ENCODE assay signal across 3 cellular contexts in the genomic region with DNA sequence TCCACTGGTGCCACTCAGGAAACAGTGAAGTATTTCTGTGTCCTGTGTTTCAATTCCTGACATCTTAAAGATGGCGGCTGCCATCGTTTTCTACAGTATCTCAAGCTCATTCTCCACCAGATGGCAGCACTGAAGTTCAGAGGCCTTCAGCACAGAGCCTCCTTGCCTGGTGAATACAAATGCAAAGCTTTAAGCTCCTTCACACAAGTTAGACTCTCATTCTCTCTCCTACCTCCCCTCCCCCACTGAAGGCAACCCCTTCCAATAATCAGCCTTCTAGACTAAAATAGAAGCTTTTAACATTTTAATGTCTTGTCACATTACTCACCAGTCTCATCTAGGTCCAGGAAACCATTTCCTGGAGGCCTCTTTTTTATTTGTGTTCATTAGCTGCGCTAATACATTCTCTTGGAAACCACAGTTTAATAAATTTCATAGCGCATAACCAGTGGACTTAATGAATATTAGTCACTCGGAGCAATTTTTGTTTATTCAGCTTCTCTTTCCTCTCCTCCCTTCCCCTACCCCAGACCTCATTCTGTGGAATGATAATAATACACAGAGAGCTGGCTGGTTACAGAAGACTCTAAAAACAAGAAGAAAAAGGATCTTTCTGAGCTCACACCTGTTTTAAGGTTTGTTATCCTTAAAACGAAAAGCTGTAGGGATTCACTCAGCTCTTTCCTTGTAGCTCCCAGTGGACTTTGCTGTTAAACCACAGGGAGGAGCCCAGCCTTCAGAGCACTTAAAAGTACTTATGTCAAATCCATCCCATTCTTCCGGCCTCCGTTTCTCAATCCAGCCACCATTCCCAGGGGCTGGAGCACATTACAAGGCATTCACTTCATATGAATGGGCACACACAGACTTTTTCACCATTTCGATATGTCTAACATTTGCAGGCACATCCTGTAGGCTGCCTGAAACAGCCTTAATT.
TF ChIP-seq lines count a peak whose summit lies in the region.

No MANE protein-coding gene starts in this region.

TF ChIP-seq in HCT116, 20 proteins besides CTCF, POLR2A, EP300 and RAD21:
- peak; percentile 91 for TF ChIP-seq YY1 (IDR thresholded peaks at IDR 0.05; ENCODE audit: extremely low read depth, insufficient replicate concordance, low read depth, low read length)
- TF ChIP-seq JUND (IDR thresholded peaks at IDR 0.05) = no peak

TF ChIP-seq in SK-N-SH, 30 proteins besides CTCF, POLR2A, EP300 and RAD21:
- no peak for TF ChIP-seq MXI1 (IDR thresholded peaks at IDR 0.05; ENCODE audit: low read depth, low read length)
- no peak for TF ChIP-seq NFIC (IDR thresholded peaks at IDR 0.05; ENCODE audit: borderline replicate concordance)
- TF ChIP-seq MAX (IDR thresholded peaks at IDR 0.05; ENCODE audit: low read depth) = no peak
- TF ChIP-seq RCOR1 (IDR thresholded peaks at IDR 0.05; ENCODE audit: low read length) = peak; percentile 7; the same call in 1 of the 2 replicates
- TF ChIP-seq SMC3 (IDR thresholded peaks at IDR 0.05; ENCODE audit: low read depth, low read length) = peak; percentile 90
- TF ChIP-seq IRF3 (IDR thresholded peaks at IDR 0.05; ENCODE audit: low read depth, low read length) = no peak
- peak; percentile 89 for TF ChIP-seq YY1 (IDR thresholded peaks at IDR 0.05; ENCODE audit: low read depth)

TF ChIP-seq in HepG2, 621 proteins besides CTCF, POLR2A, EP300 and RAD21:
- TF ChIP-seq STAG1 (CRISPR knock-in tag; IDR thresholded peaks at IDR 0.05) = peak; percentile 37; the same call in 1 of the 2 replicates
- TF ChIP-seq, protein P1, sequence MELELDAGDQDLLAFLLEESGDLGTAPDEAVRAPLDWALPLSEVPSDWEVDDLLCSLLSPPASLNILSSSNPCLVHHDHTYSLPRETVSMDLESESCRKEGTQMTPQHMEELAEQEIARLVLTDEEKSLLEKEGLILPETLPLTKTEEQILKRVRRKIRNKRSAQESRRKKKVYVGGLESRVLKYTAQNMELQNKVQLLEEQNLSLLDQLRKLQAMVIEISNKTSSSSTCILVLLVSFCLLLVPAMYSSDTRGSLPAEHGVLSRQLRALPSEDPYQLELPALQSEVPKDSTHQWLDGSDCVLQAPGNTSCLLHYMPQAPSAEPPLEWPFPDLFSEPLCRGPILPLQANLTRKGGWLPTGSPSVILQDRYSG (CRISPR knock-in tag; IDR thresholded peaks at IDR 0.05) = no peak
- TF ChIP-seq, protein P2, sequence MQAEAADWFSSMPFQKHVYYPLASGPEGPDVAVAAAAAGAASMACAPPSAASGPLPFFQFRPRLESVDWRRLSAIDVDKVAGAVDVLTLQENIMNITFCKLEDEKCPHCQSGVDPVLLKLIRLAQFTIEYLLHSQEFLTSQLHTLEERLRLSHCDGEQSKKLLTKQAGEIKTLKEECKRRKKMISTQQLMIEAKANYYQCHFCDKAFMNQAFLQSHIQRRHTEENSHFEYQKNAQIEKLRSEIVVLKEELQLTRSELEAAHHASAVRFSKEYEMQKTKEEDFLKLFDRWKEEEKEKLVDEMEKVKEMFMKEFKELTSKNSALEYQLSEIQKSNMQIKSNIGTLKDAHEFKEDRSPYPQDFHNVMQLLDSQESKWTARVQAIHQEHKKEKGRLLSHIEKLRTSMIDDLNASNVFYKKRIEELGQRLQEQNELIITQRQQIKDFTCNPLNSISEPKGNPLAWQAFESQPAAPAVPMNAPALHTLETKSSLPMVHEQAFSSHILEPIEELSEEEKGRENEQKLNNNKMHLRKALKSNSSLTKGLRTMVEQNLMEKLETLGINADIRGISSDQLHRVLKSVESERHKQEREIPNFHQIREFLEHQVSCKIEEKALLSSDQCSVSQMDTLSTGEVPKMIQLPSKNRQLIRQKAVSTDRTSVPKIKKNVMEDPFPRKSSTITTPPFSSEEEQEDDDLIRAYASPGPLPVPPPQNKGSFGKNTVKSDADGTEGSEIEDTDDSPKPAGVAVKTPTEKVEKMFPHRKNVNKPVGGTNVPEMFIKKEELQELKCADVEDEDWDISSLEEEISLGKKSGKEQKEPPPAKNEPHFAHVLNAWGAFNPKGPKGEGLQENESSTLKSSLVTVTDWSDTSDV (CRISPR knock-in tag; IDR thresholded peaks at IDR 0.05) = no peak
- TF ChIP-seq, protein P3, sequence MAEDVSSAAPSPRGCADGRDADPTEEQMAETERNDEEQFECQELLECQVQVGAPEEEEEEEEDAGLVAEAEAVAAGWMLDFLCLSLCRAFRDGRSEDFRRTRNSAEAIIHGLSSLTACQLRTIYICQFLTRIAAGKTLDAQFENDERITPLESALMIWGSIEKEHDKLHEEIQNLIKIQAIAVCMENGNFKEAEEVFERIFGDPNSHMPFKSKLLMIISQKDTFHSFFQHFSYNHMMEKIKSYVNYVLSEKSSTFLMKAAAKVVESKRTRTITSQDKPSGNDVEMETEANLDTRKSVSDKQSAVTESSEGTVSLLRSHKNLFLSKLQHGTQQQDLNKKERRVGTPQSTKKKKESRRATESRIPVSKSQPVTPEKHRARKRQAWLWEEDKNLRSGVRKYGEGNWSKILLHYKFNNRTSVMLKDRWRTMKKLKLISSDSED (CRISPR knock-in tag; IDR thresholded peaks at IDR 0.05) = no peak
- no peak for TF ChIP-seq ZNF446 (CRISPR knock-in tag; IDR thresholded peaks at IDR 0.05)
- TF ChIP-seq SMC3 (IDR thresholded peaks at IDR 0.05; ENCODE audit: low read length) = peak; percentile 42; the same call in 1 of the 2 replicates
- TF ChIP-seq FOXP1 (IDR thresholded peaks at IDR 0.05) = no peak
- TF ChIP-seq FOXP1 (CRISPR knock-in tag; IDR thresholded peaks at IDR 0.05) = no peak
- peak; percentile 77 for TF ChIP-seq YY1 (IDR thresholded peaks at IDR 0.05; ENCODE audit: insufficient read depth, insufficient replicate concordance, low read depth, low read length)
- no peak for TF ChIP-seq ARID2 (CRISPR knock-in tag; IDR thresholded peaks at IDR 0.05; ENCODE audit: borderline replicate concordance)
- no peak for TF ChIP-seq TAF15 (IDR thresholded peaks at IDR 0.05; ENCODE audit: low read depth, low read length, poor library complexity, severe bottlenecking)
- TF ChIP-seq MTERF4 (CRISPR knock-in tag; IDR thresholded peaks at IDR 0.05) = no peak
